Comparison of ENCODE assay signal across 13 cellular contexts in the genomic region with DNA sequence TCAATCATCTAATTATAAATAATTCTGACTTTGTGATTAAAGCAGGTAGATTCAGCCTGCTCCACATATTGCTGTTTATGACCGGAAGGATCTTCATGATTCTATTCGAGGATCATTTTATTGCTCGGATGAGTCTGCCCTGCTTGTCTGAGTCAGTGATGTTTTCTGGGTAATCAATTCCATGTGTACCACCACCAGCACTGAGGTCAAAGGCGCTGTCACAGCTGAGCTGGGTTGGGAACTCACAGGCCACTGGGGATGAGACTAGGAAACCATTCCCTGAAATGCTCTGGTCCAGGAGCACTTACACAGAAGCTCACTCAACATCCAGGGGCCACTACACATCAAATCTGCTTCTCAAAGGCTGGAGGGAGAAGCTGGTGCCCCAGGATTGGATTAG.
"Had no signal": no experiment of that assay in that cellular context is flagged by ENCODE, and none has a peak within 500 bp of the region (broad histone marks: within the 10 kb centered on the region; RNA-seq: fewer than 3 reads in every experiment).

No MANE protein-coding gene starts in this region.

- H3K4me3 Mint-ChIP-seq: activated naive CD4-positive, alpha-beta T cell treated with anti-CD3 and anti-CD28 coated beads, Interleukin-2, amount 50 U/mL, for 24 hours; immature natural killer cell had no signal

- ATAC-seq: esophagus mucosa; heart left ventricle; right cardiac atrium; stimulated activated naive CD8-positive, alpha-beta T cell treated with anti-CD3 and anti-CD28 coated beads, Interleukin-15, Interleukin-2, amounts not matched to agents 100 U/mL and 50 U/mL, for 24 hours had no signal

- H3K27me3 Mint-ChIP-seq: activated naive CD4-positive, alpha-beta T cell treated with anti-CD3 and anti-CD28 coated beads, Interleukin-2, amount 50 U/mL, for 24 hours; progenitor cell of endocrine pancreas had no signal

- H3K4me3 ChIP-seq: adrenal gland, dorsolateral prefrontal cortex, heart left ventricle, transverse colon had no signal

- H3K36me3 ChIP-seq: adrenal gland had no signal

- H3K9me3 ChIP-seq: adrenal gland, heart left ventricle, transverse colon had no signal

- H3K27me3 ChIP-seq: adrenal gland, dorsolateral prefrontal cortex, heart left ventricle, transverse colon had no signal

- H3K27ac ChIP-seq: adrenal gland, transverse colon had no signal

- H3K36me3 Mint-ChIP-seq: activated naive CD4-positive, alpha-beta T cell treated with anti-CD3 and anti-CD28 coated beads, Interleukin-2, amount 50 U/mL, for 24 hours had no signal

- H3K27ac Mint-ChIP-seq: activated naive CD4-positive, alpha-beta T cell treated with anti-CD3 and anti-CD28 coated beads, Interleukin-2, amount 50 U/mL, for 24 hours; immature natural killer cell had no signal

- H3K4me1 Mint-ChIP-seq: activated naive CD4-positive, alpha-beta T cell treated with anti-CD3 and anti-CD28 coated beads, Interleukin-2, amount 50 U/mL, for 24 hours; immature natural killer cell had no signal

- DNase-seq: activated effector memory CD4-positive, alpha-beta T cell treated with Interleukin-2 at 50 U/mL for 16 hours; dorsolateral prefrontal cortex; heart left ventricle; immature natural killer cell; right cardiac atrium; small intestine; stimulated activated naive CD8-positive, alpha-beta T cell treated with anti-CD3 and anti-CD28 coated beads, Interleukin-15, Interleukin-2, amounts not matched to agents 100 U/mL and 50 U/mL, for 24 hours; T-helper 9 cell; transverse colon had no signal

- H3K9me3 Mint-ChIP-seq: activated naive CD4-positive, alpha-beta T cell treated with anti-CD3 and anti-CD28 coated beads, Interleukin-2, amount 50 U/mL, for 24 hours; immature natural killer cell had no signal
